19 cellular contexts compared by ENCODE assay signal in the genomic region with DNA sequence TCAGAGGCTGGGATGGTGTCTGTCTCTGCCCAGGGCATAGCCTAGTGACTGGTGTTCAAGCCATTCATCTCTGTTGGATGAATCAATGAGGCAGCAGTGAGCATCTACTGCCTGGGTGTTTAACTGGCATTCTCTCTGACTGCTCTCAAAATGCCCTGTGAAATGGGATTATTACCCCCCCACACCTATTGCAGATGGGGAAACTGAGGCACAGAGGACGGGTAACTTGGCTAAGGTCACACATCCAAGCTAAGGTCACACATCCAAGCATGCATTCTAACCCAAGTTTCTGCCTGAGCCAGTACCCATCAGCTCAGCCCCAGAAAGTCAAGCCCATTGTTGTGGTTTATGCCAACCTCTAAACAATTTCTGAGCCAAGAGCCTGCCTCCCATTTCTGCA.
"Had no signal": no experiment of that assay in that cellular context is flagged by ENCODE, and none has a peak within 500 bp of the region (broad histone marks: within the 10 kb centered on the region; RNA-seq: fewer than 3 reads in every experiment).

No MANE protein-coding gene starts in this region.

- H3K9me3 ChIP-seq: MG63, SK-N-SH had no signal

- H3K9ac ChIP-seq: SK-N-SH had no signal

- H3K36me3 ChIP-seq: MG63 had no signal

- DNase-seq: Karpas-422, KG1, MG63, NCI-H1092, NCI-H1105 treated with DMSO at 0.1 percent for 48 hours, NCI-H1417 treated with DMSO at 0.1 percent for 48 hours, NCI-H187, NCI-H2029, NCI-H2081 treated with DMSO at 0.1 percent for 48 hours, NCI-H2171, NCI-H226, NCI-H446, NCI-H510A, NCI-H524 treated with DMSO at 0.1 percent for 48 hours, NCI-H69, NCI-H774, RPMI8226, SHP77, SK-N-SH had no signal

- H3K4me3 ChIP-seq: MG63 had no signal

- H3K27me3 ChIP-seq: MG63 had no signal

- H3K4me2 ChIP-seq: SK-N-SH had no signal
